ENCODE assay signal across 22 cellular contexts in genomic region chr2:8654041-8654440, GRCh38.
"Had no signal": no experiment of that assay in that cellular context is flagged by ENCODE, and none has a peak within 500 bp of the region (broad histone marks: within the 10 kb centered on the region; RNA-seq: fewer than 3 reads in every experiment).

No MANE protein-coding gene starts in this region.

- H3K4me3 ChIP-seq: breast epithelium, esophagus muscularis mucosa, smooth muscle cell, suprapubic skin, tibial artery had no signal

- H3K4me1 ChIP-seq: breast epithelium, esophagus muscularis mucosa, foreskin keratinocyte, suprapubic skin, tibial artery had no signal

- H3K36me3 ChIP-seq: breast epithelium, esophagus muscularis mucosa, neutrophil, suprapubic skin, tibial artery had no signal

- H3K4me3 Mint-ChIP-seq: activated CD4-positive, alpha-beta T cell treated with anti-CD3 and anti-CD28 coated beads, Interleukin-2, amount 10 ng/mL, durations not matched to agents 7 days and 5 days; activated CD8-positive, alpha-beta T cell treated with anti-CD3 and anti-CD28 coated beads for 36 hours; central memory CD8-positive, alpha-beta T cell; dendritic cell treated with granulocyte-macrophage colony-stimulating factor and Interleukin-4, amounts not matched to agents 40 ng/mL and 50 ng/mL, for 4 days; naive thymus-derived CD8-positive, alpha-beta T cell had no signal

- DNase-seq: activated CD4-positive, alpha-beta T cell treated with anti-CD3 and anti-CD28 coated beads, Interleukin-2, amount 10 ng/mL, durations not matched to agents 7 days and 5 days; activated CD8-positive, alpha-beta T cell treated with anti-CD3 and anti-CD28 coated beads for 36 hours; activated naive CD4-positive, alpha-beta T cell; activated T-cell treated with anti-CD3 and anti-CD28 coated beads, Interleukin-2, amount 50 U/mL, for 48 hours; foreskin keratinocyte; left ventricle myocardium superior; naive thymus-derived CD8-positive, alpha-beta T cell; stimulated activated CD4-positive, alpha-beta T cell treated with anti-CD3 and anti-CD28 coated beads, Interleukin-15, amount 100 ng/mL, for 24 hours; stimulated activated CD4-positive, alpha-beta T cell treated with anti-CD3 and anti-CD28 coated beads, Interleukin-2, amount 100 ng/mL, for 24 hours; stimulated activated naive CD4-positive, alpha-beta T cell had no signal

- ATAC-seq: activated CD4-positive, CD25-positive, alpha-beta regulatory T cell treated with anti-CD3 and anti-CD28 coated beads, Interleukin-2, amount 50 U/mL, for 24 hours; activated CD8-positive, alpha-beta T cell treated with anti-CD3 and anti-CD28 coated beads for 36 hours; activated naive CD4-positive, alpha-beta T cell treated with anti-CD3 and anti-CD28 coated beads, Interleukin-2, amount 50 U/mL, for 72 hours; foreskin keratinocyte; left ventricle myocardium superior; naive thymus-derived CD8-positive, alpha-beta T cell had no signal

- H3K27ac Mint-ChIP-seq: activated CD4-positive, alpha-beta T cell treated with anti-CD3 and anti-CD28 coated beads, Interleukin-2, amount 10 ng/mL, durations not matched to agents 7 days and 5 days; activated CD8-positive, alpha-beta T cell treated with anti-CD3 and anti-CD28 coated beads for 36 hours; dendritic cell treated with granulocyte-macrophage colony-stimulating factor and Interleukin-4, amounts not matched to agents 40 ng/mL and 50 ng/mL, for 4 days had no signal

- H3K36me3 Mint-ChIP-seq: activated naive CD4-positive, alpha-beta T cell treated with anti-CD3 and anti-CD28 coated beads, Interleukin-2, amount 50 U/mL, for 72 hours had no signal

- H3K27ac ChIP-seq: breast epithelium, esophagus muscularis mucosa, foreskin keratinocyte, neutrophil, suprapubic skin, tibial artery, VCaP had no signal

- H3K4me2 ChIP-seq: smooth muscle cell had no signal

- H3K27me3 ChIP-seq: breast epithelium, esophagus muscularis mucosa, foreskin keratinocyte, suprapubic skin, tibial artery had no signal

- H3K9me3 Mint-ChIP-seq: activated CD4-positive, alpha-beta T cell treated with anti-CD3 and anti-CD28 coated beads, Interleukin-2, amount 10 ng/mL, durations not matched to agents 7 days and 5 days; activated CD8-positive, alpha-beta T cell treated with anti-CD3 and anti-CD28 coated beads for 36 hours; activated naive CD4-positive, alpha-beta T cell treated with anti-CD3 and anti-CD28 coated beads, Interleukin-2, amount 50 U/mL, for 72 hours; central memory CD8-positive, alpha-beta T cell; dendritic cell treated with granulocyte-macrophage colony-stimulating factor and Interleukin-4, amounts not matched to agents 40 ng/mL and 50 ng/mL, for 4 days had no signal

- H3K27me3 Mint-ChIP-seq: central memory CD8-positive, alpha-beta T cell; progenitor cell of endocrine pancreas had no signal

- H3K9me3 ChIP-seq: breast epithelium, esophagus muscularis mucosa, neutrophil, suprapubic skin, tibial artery had no signal
